9 cellular contexts compared by ENCODE assay signal in genomic region chr6:119308048-119308570, GRCh38. TPM values are rescaled to one million over a fixed set of nuclear protein-coding genes. Genes with fewer than 3 reads are reported as not detected.
DNase-seq lines count a peak whose midpoint lies in the region; ATAC-seq, FAIRE-seq and TF ChIP-seq lines count a peak whose summit lies in the region.
"Had no signal": no experiment of that assay in that cellular context is flagged by ENCODE, and none has a peak within 500 bp of the region (broad histone marks: within the 10 kb centered on the region; RNA-seq: fewer than 3 reads in every experiment).

No MANE protein-coding gene starts in this region.

- H3K79me1 ChIP-seq in mesendoderm (ENCODE audit: low read length) = peaks cover 14% of the 10 kb centered on the region

- TF ChIP-seq CTCF in D721Med (IDR thresholded peaks at IDR 0.05; ENCODE audit: insufficient read depth, missing control alignments) (no peak), brain microvascular endothelial cell (IDR thresholded peaks at IDR 0.05; ENCODE audit: low read depth, low read length, missing control alignments) (no peak)

- H3K4me1 ChIP-seq in mesendoderm (ENCODE audit: control insufficient read depth, low read depth, low read length) = peaks cover under 1% of the 10 kb centered on the region

- H3K4me2 ChIP-seq in mesendoderm (ENCODE audit: low read length) = no peak overlapping the region

- H4K8ac ChIP-seq in mesendoderm (ENCODE audit: low read depth, low read length) = no peak overlapping the region

- no CpG with 5 or more reads among the region's 2 CpGs for WGBS in mesendoderm (ENCODE audit: extremely low coverage, insufficient coverage, low lambda C conversion rate)

- DNase-seq in D721Med (ENCODE audit: insufficient read length, low spot score) = no peak
- peak; percentile 58 for DNase-seq in KBM-7
- DNase-seq in brain microvascular endothelial cell = peak; percentile 49
- peak; percentile 69 for DNase-seq in mesendoderm
- no peak for DNase-seq in cerebellar nuclear complex (lab: John Stamatoyannopoulos, UW)
- DNase-seq: NCI-H1436 treated with DMSO at 0.1 percent for 48 hours had no signal

- no peak overlapping the region for H3K18ac ChIP-seq in mesendoderm (ENCODE audit: low read length)

- no peak overlapping the region for H2BK5ac ChIP-seq in mesendoderm (ENCODE audit: low read length)

- H2BK15ac ChIP-seq in mesendoderm (replicated peaks; ENCODE audit: low read depth) = no peak overlapping the region

- in situ Hi-C loops in KBM-7 (cut with MboI; ENCODE audit: low pct_unique_long_range_greater_than_20kb, low sequenced_read_pairs) = no loop called here
- in situ Hi-C loops in brain microvascular endothelial cell (cut with HindIII; ENCODE audit: low pct_ligation_motif_present, low sequenced_read_pairs) = no loop called here

- peak; percentile 64 for FAIRE-seq in D721Med (lab: Jason Lieb, UNC)

- H3K27me3 ChIP-seq in brain microvascular endothelial cell (replicated peaks) (no peaks in the 10 kb centered on the region), mesendoderm (ENCODE audit: insufficient read depth, low read length, poor library complexity) (no peaks in the 10 kb centered on the region)

- H3K4ac ChIP-seq in mesendoderm (ENCODE audit: low read depth, low read length) = no peak overlapping the region

- ATAC-seq in GM18861 (IDR thresholded peaks at IDR 0.05; ENCODE audit: unreplicated experiment) (no peak), HG03108 (IDR thresholded peaks at IDR 0.05; ENCODE audit: unreplicated experiment) (no peak), HG02759 (IDR thresholded peaks at IDR 0.05; ENCODE audit: unreplicated experiment) (no peak)

- H3K36me3 ChIP-seq in brain microvascular endothelial cell (replicated peaks) (no peaks in the 10 kb centered on the region), mesendoderm (ENCODE audit: control insufficient read depth, insufficient read depth, low read length) (no peaks in the 10 kb centered on the region)

- H2BK120ac ChIP-seq in mesendoderm (ENCODE audit: low read depth, low read length) = no peak overlapping the region

- no peak overlapping the region for H2AK5ac ChIP-seq in mesendoderm (ENCODE audit: low read length)

- H3K9ac ChIP-seq in mesendoderm (ENCODE audit: low read length) = no peak overlapping the region

- no peak overlapping the region for H3K56ac ChIP-seq in mesendoderm (ENCODE audit: low read length)

- H3K27ac ChIP-seq in brain microvascular endothelial cell (peak overlapping the region; percentile 28), mesendoderm (ENCODE audit: low read depth, low read length) (no peak overlapping the region)

- peaks cover 2% of the 10 kb centered on the region for H3K79me2 ChIP-seq in mesendoderm (ENCODE audit: control insufficient read depth, insufficient read depth, low read length)

- H3K23ac ChIP-seq in mesendoderm (ENCODE audit: low read length) = no peak overlapping the region

- H3K4me3 ChIP-seq in brain microvascular endothelial cell (ENCODE audit: low read depth, low read length) = no peak overlapping the region
- no peak overlapping the region for H3K4me3 ChIP-seq in mesendoderm (ENCODE audit: low read length)

- H4K5ac ChIP-seq in mesendoderm (ENCODE audit: low read length) = no peak overlapping the region

RNA-seq across cellular contexts. Expression of gene MAN1A1, which starts 41.5 kb away (rescaled TPM):
- 4.5 TPM for polyA plus RNA-seq in mesendoderm (2013, experiment 1 of 2)
- 4.1 TPM for polyA plus RNA-seq in mesendoderm (2013, experiment 2 of 2)

Comparison
In these comparisons a context has a peak if more than half of its experiments do, and no peak if none do; other contexts are left out.
1. DNase-seq: peak in KBM-7 (single experiment), brain microvascular endothelial cell (single experiment) and mesendoderm (single experiment); none in D721Med (single experiment) and cerebellar nuclear complex (0 of 2).